24 cellular contexts compared by ENCODE assay signal in genomic region chr1:169126335-169126734, GRCh38.
"Had no signal": no experiment of that assay in that cellular context is flagged by ENCODE, and none has a peak within 500 bp of the region (broad histone marks: within the 10 kb centered on the region; RNA-seq: fewer than 3 reads in every experiment).

No MANE protein-coding gene starts in this region.

- H3K27me3 ChIP-seq: neutrophil, pancreas, stomach, testis, tibial nerve, upper lobe of left lung had no signal

- ATAC-seq: effector memory CD8-positive, alpha-beta T cell; left lobe of liver; mucosa of descending colon; natural killer cell treated with Interleukin-12 subunit alpha and Interleukin-12 subunit beta and Interleukin-15 and Interleukin-18, amount 100 ng/mL, for 72 hours; pancreas; right cardiac atrium had no signal

- H3K4me3 ChIP-seq: coronary artery, lung, mucosa of descending colon, pancreas, stomach, testis, tibial nerve, upper lobe of left lung had no signal

- H3K4me1 ChIP-seq: testis, tibial nerve had no signal

- H3K27ac ChIP-seq: coronary artery, neutrophil, pancreas, testis, tibial nerve, upper lobe of left lung had no signal

- H3K36me3 ChIP-seq: neutrophil had no signal

- DNase-seq: dermis blood vessel endothelial cell; effector memory CD8-positive, alpha-beta T cell; erythroblast; head of caudate nucleus; kidney; mucosa of descending colon; naive B cell; pancreas; right cardiac atrium; small intestine; stimulated activated CD4-positive, alpha-beta T cell treated with anti-CD3 and anti-CD28 coated beads, Interleukin-12 subunit alpha, Interleukin-12 subunit beta, amount 100 ng/mL, for 4 hours; stimulated activated CD4-positive, alpha-beta T cell treated with anti-CD3 and anti-CD28 coated beads, Interleukin-1b, Interleukin-23, amount 100 ng/mL, for 48 hours; stimulated activated CD4-positive, alpha-beta T cell treated with anti-CD3 and anti-CD28 coated beads, Interleukin-4, amount 100 ng/mL, for 1 hour; stimulated activated CD8-positive, alpha-beta memory T cell treated with anti-CD3 and anti-CD28 coated beads, Interleukin-4, amount 100 ng/mL, for 48 hours; stimulated activated naive CD4-positive, alpha-beta T cell; stomach; testis; upper lobe of left lung had no signal

- H3K9me3 ChIP-seq: mucosa of descending colon, neutrophil, pancreas, stomach, testis, tibial nerve, upper lobe of left lung had no signal
